Comparison of ENCODE assay signal across 8 cellular contexts in the genomic region with DNA sequence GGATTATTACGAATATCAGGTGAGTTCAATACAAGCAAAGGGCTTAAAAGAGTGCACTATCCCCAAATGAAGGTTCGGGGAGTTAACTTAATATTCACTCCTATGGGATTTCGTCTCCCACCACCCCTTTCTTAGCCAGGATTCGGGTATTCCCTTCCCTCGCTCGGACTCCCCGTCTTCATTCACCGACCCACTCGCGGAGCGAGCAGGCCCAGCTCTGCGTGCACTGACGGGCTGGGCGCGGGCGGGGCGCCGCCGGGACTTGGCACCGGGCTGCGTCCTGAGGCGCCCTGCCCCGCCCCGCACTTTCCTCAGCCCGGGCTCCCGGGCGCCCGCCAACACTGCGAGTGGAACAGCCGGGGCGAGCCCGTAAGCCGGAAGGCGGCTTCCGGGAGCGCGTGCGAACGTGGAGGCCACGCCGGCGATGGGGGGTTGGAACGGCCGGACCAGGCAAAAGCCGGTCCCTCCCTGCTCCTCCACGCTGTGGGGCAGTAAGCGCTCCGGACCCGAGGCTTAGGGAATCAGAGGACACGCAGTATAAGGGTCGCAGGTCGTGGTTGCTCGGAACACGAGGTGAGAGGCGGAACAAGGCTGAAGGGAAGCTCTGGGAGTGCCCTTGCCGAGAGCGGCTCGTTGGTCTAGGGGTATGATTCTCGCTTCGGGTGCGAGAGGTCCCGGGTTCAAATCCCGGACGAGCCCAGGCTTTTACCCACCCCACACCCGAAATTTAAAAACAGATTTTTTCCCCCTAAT. TPM values are rescaled to one million over a fixed set of nuclear protein-coding genes. Genes with fewer than 3 reads are reported as not detected.
DNase-seq lines count a peak whose midpoint lies in the region; ATAC-seq and TF ChIP-seq lines count a peak whose summit lies in the region.

No MANE protein-coding gene starts in this region.

- in situ Hi-C loops in T47D (cut with HindIII; ENCODE audit: low pct_unique_long_range_greater_than_20kb, low sequenced_read_pairs), result no loop called here

- ATAC-seq in GM18868 (IDR thresholded peaks at IDR 0.05; ENCODE audit: unreplicated experiment) (peak; percentile 55), HG03103 (IDR thresholded peaks at IDR 0.05; ENCODE audit: low read depth, unreplicated experiment) (peak; percentile 50)

- no peaks in the 10 kb centered on the region for H3K36me3 ChIP-seq in ACC112 (ENCODE audit: insufficient read depth, low read length)
- no peaks in the 10 kb centered on the region for H3K36me3 ChIP-seq in spleen

- H3K4me3 ChIP-seq in ACC112 (ENCODE audit: low read depth, low read length), result peak overlapping the region; percentile 86
- peak overlapping the region; percentile 56 to 92 (median 78) for H3K4me3 ChIP-seq in spleen

- H3K79me2 ChIP-seq in ACC112 (ENCODE audit: control insufficient read depth, insufficient read depth, low read length, unreplicated experiment), result no peaks in the 10 kb centered on the region

- peaks cover under 1% of the 10 kb centered on the region for H3K4me1 ChIP-seq in ACC112 (ENCODE audit: control insufficient read depth, insufficient read depth, low read length, unreplicated experiment)
- H3K4me1 ChIP-seq in spleen, result peaks cover 0 to 59% (median 28%) of the 10 kb centered on the region in 6 donors

- TF ChIP-seq CTCF in VCaP (conservative IDR thresholded peaks at IDR 0.05) (no peak), spleen (IDR thresholded peaks at IDR 0.05 in 8 of 11, conservative IDR thresholded peaks at IDR 0.05 in 3 of 11) (peak in 3 of 11 experiments; percentile 7 to 23 (median 21))

- WGBS in spleen, 5 donors, result 0 to 1% (median 0%) methylated on average over 32 to 65 of the region's 65 CpGs

- H3K27ac ChIP-seq in ACC112 (ENCODE audit: low read depth, low read length) (peak overlapping the region; percentile 82), VCaP (peak overlapping the region; percentile 89), spleen (peak overlapping the region; percentile 53 to 88 (median 85))

- H3K27me3 ChIP-seq in ACC112 (ENCODE audit: insufficient read depth, low read length) (no peaks in the 10 kb centered on the region), spleen (replicated peaks in 1 of 7) (no peaks in the 10 kb centered on the region)

- TF ChIP-seq POLR2A in spleen (IDR thresholded peaks at IDR 0.05), result no peak

- intact Hi-C loops in spleen (cut with DNase I; ENCODE audit: low total_unique reads), result loop anchor here (10.0 kb wide), 1 partner anchor 221 kb away; a partner anchor contains a TSS

- DNase-seq in NCI-H2171 (lab: John Stamatoyannopoulos, UW), result peak; percentile 85
- DNase-seq in T47D (ENCODE audit: low read depth in 1 of 2, low spot score in 1 of 2), result peak; percentile 33 to 91
- peak; percentile 95 for DNase-seq in inferior parietal cortex (ENCODE audit: extremely low spot score)
- DNase-seq in spleen, result peak; percentile 94

- H2AFZ ChIP-seq in ACC112 (ENCODE audit: low read length, unreplicated experiment), result peak overlapping the region; percentile 95

- H3K9me3 ChIP-seq in spleen, result no peaks in the 10 kb centered on the region

RNA-seq across cellular contexts. Expression of a gene that starts 7.5 kb away (rescaled TPM):
- 10 to 100 TPM; 43.0 to 65.8 (median 59.8) TPM for total RNA-seq in spleen
- polyA plus RNA-seq in spleen, result 10 to 100 TPM; 12.0 to 20.4 (median 17.5) TPM

Comparison
In these comparisons a context has a peak if more than half of its experiments do, and no peak if none do; other contexts are left out.
1. Peak in every context shown above with its lines: DNase-seq, ATAC-seq, H3K4me3 ChIP-seq and H3K27ac ChIP-seq.